ENCODE assay signal across 1 cellular context in the genomic region with DNA sequence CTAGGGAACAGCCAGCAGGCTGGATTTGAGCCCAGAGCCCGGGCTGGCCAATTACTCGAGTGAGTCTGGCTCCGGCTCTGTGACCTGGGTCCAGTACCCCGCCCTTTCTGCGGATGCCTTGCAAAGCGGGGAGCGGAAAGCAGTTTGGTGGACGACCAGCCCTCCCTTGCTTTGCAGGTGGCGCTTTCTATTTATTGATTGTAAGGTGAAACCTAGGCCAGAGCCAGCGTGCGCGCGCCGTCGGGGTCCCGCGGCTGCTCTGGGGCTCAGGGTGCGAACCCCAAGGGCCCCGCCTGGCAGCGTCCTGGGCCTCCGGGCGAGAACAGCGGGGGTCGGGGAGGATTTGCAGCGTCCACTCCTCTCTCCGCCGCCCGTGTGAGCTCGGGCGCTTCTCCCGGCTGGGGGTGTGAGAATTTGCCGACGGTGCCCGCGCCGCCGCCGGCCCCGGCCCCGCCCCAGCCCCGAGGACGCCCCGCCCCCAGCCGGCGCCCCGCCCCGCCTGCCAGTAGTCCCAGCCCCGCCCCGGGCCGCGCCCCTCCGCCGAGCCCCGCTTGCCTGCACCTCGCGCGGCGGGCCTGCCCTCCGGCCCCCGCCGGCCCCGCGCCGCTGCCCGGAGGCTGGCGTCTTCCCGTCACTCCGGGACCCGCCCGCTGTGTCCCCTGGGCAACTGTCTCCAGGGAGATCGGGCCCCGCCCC.
TF ChIP-seq lines count a peak whose summit lies in the region.

No MANE protein-coding gene starts in this region.

TF ChIP-seq in liver, 16 proteins besides CTCF, POLR2A, EP300 and RAD21 (continued from another document):
- TF ChIP-seq, protein P1, sequence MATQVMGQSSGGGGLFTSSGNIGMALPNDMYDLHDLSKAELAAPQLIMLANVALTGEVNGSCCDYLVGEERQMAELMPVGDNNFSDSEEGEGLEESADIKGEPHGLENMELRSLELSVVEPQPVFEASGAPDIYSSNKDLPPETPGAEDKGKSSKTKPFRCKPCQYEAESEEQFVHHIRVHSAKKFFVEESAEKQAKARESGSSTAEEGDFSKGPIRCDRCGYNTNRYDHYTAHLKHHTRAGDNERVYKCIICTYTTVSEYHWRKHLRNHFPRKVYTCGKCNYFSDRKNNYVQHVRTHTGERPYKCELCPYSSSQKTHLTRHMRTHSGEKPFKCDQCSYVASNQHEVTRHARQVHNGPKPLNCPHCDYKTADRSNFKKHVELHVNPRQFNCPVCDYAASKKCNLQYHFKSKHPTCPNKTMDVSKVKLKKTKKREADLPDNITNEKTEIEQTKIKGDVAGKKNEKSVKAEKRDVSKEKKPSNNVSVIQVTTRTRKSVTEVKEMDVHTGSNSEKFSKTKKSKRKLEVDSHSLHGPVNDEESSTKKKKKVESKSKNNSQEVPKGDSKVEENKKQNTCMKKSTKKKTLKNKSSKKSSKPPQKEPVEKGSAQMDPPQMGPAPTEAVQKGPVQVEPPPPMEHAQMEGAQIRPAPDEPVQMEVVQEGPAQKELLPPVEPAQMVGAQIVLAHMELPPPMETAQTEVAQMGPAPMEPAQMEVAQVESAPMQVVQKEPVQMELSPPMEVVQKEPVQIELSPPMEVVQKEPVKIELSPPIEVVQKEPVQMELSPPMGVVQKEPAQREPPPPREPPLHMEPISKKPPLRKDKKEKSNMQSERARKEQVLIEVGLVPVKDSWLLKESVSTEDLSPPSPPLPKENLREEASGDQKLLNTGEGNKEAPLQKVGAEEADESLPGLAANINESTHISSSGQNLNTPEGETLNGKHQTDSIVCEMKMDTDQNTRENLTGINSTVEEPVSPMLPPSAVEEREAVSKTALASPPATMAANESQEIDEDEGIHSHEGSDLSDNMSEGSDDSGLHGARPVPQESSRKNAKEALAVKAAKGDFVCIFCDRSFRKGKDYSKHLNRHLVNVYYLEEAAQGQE (IDR thresholded peaks at IDR 0.05): no peak
- TF ChIP-seq RXRA (IDR thresholded peaks at IDR 0.05): no peak
TF ChIP-seq in liver: peak in this region for 0.
